2 cellular contexts compared by ENCODE assay signal in genomic region chr2:156445311-156446218, GRCh38.
TF ChIP-seq lines count a peak whose summit lies in the region.

No MANE protein-coding gene starts in this region.

TF ChIP-seq in A549, 52 proteins besides CTCF, POLR2A, EP300 and RAD21:
- TF ChIP-seq JUN (IDR thresholded peaks at IDR 0.05) (no peak), RARB (CRISPR knock-in tag; IDR thresholded peaks at IDR 0.05) (no peak), JUNB (IDR thresholded peaks at IDR 0.05) (no peak), USF2 (IDR thresholded peaks at IDR 0.05) (no peak), ATOH8 (CRISPR knock-in tag; IDR thresholded peaks at IDR 0.05; ENCODE audit: low read depth) (no peak), TP53 (CRISPR knock-in tag; IDR thresholded peaks at IDR 0.05) (no peak), FOSL2 (IDR thresholded peaks at IDR 0.05) (no peak), FOSL2 (CRISPR knock-in tag; IDR thresholded peaks at IDR 0.05) (peak; percentile 76), POLR2AphosphoS2 (conservative IDR thresholded peaks at IDR 0.05; ENCODE audit: low read length) (no peak), MAFK (IDR thresholded peaks at IDR 0.05; ENCODE audit: partially characterized antibody) (peak; percentile 99), NFE2L2 (conservative IDR thresholded peaks at IDR 0.05; ENCODE audit: low read length) (peak; percentile 94), ZFP36 (IDR thresholded peaks at IDR 0.05; ENCODE audit: borderline replicate concordance, partially characterized antibody) (no peak), HOXB5 (CRISPR knock-in tag; IDR thresholded peaks at IDR 0.05) (no peak), BHLHE40 (IDR thresholded peaks at IDR 0.05; ENCODE audit: low read depth, low read length) (no peak), RCOR1 (IDR thresholded peaks at IDR 0.05; ENCODE audit: low read depth, low read length) (no peak), RNF2 (IDR thresholded peaks at IDR 0.05; ENCODE audit: borderline replicate concordance, low read depth) (no peak), MAZ (IDR thresholded peaks at IDR 0.05; ENCODE audit: borderline replicate concordance, low read depth, low read length) (no peak), HOXA7 (CRISPR knock-in tag; IDR thresholded peaks at IDR 0.05) (no peak), KDM1A (IDR thresholded peaks at IDR 0.05; ENCODE audit: low read depth) (no peak), CBX8 (IDR thresholded peaks at IDR 0.05) (no peak), PBX3 (IDR thresholded peaks at IDR 0.05) (no peak), E2F6 (IDR thresholded peaks at IDR 0.05; ENCODE audit: borderline replicate concordance, low read depth) (no peak), TFCP2L1 (CRISPR knock-in tag; IDR thresholded peaks at IDR 0.05) (no peak), SMC3 (IDR thresholded peaks at IDR 0.05) (no peak), NPAS2 (CRISPR knock-in tag; IDR thresholded peaks at IDR 0.05; ENCODE audit: borderline replicate concordance) (no peak)
- TF ChIP-seq, protein P1, sequence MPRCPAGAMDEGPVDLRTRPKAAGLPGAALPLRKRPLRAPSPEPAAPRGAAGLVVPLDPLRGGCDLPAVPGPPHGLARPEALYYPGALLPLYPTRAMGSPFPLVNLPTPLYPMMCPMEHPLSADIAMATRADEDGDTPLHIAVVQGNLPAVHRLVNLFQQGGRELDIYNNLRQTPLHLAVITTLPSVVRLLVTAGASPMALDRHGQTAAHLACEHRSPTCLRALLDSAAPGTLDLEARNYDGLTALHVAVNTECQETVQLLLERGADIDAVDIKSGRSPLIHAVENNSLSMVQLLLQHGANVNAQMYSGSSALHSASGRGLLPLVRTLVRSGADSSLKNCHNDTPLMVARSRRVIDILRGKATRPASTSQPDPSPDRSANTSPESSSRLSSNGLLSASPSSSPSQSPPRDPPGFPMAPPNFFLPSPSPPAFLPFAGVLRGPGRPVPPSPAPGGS (IDR thresholded peaks at IDR 0.05), result no peak

TF ChIP-seq in H1, 55 proteins besides CTCF, POLR2A, EP300 and RAD21:
- TF ChIP-seq KDM1A (IDR thresholded peaks at IDR 0.05; ENCODE audit: borderline replicate concordance, low read length) (no peak), SP2 (IDR thresholded peaks at IDR 0.05; ENCODE audit: low read length) (no peak), EGR1 (IDR thresholded peaks at IDR 0.05; ENCODE audit: borderline replicate concordance, low read depth, low read length) (no peak), CHD2 (IDR thresholded peaks at IDR 0.05; ENCODE audit: low read length) (no peak), KDM5A (IDR thresholded peaks at IDR 0.05; ENCODE audit: low read length) (no peak), TAF1 (IDR thresholded peaks at IDR 0.05; ENCODE audit: low read depth, low read length) (no peak), FOSL1 (IDR thresholded peaks at IDR 0.05; ENCODE audit: insufficient read depth, low read depth, low read length) (no peak), MAFK (IDR thresholded peaks at IDR 0.05; ENCODE audit: low read depth, low read length) (peak; percentile 69), BACH1 (IDR thresholded peaks at IDR 0.05; ENCODE audit: low read length) (peak; percentile 96), JUN (IDR thresholded peaks at IDR 0.05; ENCODE audit: low read depth, low read length) (no peak), RNF2 (IDR thresholded peaks at IDR 0.05; ENCODE audit: borderline replicate concordance, low read depth, low read length, missing control alignments, poor library complexity, severe bottlenecking) (no peak), BCL11A (IDR thresholded peaks at IDR 0.05; ENCODE audit: low read depth in 2 of 2, low read length in 2 of 2) (no peak), SP1 (IDR thresholded peaks at IDR 0.05; ENCODE audit: low read depth, low read length) (no peak), SP4 (IDR thresholded peaks at IDR 0.05; ENCODE audit: low read length) (no peak), USF2 (IDR thresholded peaks at IDR 0.05; ENCODE audit: low read length) (no peak)
- TF ChIP-seq, protein P2, sequence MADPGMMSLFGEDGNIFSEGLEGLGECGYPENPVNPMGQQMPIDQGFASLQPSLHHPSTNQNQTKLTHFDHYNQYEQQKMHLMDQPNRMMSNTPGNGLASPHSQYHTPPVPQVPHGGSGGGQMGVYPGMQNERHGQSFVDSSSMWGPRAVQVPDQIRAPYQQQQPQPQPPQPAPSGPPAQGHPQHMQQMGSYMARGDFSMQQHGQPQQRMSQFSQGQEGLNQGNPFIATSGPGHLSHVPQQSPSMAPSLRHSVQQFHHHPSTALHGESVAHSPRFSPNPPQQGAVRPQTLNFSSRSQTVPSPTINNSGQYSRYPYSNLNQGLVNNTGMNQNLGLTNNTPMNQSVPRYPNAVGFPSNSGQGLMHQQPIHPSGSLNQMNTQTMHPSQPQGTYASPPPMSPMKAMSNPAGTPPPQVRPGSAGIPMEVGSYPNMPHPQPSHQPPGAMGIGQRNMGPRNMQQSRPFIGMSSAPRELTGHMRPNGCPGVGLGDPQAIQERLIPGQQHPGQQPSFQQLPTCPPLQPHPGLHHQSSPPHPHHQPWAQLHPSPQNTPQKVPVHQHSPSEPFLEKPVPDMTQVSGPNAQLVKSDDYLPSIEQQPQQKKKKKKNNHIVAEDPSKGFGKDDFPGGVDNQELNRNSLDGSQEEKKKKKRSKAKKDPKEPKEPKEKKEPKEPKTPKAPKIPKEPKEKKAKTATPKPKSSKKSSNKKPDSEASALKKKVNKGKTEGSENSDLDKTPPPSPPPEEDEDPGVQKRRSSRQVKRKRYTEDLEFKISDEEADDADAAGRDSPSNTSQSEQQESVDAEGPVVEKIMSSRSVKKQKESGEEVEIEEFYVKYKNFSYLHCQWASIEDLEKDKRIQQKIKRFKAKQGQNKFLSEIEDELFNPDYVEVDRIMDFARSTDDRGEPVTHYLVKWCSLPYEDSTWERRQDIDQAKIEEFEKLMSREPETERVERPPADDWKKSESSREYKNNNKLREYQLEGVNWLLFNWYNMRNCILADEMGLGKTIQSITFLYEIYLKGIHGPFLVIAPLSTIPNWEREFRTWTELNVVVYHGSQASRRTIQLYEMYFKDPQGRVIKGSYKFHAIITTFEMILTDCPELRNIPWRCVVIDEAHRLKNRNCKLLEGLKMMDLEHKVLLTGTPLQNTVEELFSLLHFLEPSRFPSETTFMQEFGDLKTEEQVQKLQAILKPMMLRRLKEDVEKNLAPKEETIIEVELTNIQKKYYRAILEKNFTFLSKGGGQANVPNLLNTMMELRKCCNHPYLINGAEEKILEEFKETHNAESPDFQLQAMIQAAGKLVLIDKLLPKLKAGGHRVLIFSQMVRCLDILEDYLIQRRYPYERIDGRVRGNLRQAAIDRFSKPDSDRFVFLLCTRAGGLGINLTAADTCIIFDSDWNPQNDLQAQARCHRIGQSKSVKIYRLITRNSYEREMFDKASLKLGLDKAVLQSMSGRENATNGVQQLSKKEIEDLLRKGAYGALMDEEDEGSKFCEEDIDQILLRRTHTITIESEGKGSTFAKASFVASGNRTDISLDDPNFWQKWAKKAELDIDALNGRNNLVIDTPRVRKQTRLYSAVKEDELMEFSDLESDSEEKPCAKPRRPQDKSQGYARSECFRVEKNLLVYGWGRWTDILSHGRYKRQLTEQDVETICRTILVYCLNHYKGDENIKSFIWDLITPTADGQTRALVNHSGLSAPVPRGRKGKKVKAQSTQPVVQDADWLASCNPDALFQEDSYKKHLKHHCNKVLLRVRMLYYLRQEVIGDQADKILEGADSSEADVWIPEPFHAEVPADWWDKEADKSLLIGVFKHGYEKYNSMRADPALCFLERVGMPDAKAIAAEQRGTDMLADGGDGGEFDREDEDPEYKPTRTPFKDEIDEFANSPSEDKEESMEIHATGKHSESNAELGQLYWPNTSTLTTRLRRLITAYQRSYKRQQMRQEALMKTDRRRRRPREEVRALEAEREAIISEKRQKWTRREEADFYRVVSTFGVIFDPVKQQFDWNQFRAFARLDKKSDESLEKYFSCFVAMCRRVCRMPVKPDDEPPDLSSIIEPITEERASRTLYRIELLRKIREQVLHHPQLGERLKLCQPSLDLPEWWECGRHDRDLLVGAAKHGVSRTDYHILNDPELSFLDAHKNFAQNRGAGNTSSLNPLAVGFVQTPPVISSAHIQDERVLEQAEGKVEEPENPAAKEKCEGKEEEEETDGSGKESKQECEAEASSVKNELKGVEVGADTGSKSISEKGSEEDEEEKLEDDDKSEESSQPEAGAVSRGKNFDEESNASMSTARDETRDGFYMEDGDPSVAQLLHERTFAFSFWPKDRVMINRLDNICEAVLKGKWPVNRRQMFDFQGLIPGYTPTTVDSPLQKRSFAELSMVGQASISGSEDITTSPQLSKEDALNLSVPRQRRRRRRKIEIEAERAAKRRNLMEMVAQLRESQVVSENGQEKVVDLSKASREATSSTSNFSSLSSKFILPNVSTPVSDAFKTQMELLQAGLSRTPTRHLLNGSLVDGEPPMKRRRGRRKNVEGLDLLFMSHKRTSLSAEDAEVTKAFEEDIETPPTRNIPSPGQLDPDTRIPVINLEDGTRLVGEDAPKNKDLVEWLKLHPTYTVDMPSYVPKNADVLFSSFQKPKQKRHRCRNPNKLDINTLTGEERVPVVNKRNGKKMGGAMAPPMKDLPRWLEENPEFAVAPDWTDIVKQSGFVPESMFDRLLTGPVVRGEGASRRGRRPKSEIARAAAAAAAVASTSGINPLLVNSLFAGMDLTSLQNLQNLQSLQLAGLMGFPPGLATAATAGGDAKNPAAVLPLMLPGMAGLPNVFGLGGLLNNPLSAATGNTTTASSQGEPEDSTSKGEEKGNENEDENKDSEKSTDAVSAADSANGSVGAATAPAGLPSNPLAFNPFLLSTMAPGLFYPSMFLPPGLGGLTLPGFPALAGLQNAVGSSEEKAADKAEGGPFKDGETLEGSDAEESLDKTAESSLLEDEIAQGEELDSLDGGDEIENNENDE (IDR thresholded peaks at IDR 0.05; ENCODE audit: insufficient replicate concordance, low read length), result no peak
- TF ChIP-seq, protein P3, sequence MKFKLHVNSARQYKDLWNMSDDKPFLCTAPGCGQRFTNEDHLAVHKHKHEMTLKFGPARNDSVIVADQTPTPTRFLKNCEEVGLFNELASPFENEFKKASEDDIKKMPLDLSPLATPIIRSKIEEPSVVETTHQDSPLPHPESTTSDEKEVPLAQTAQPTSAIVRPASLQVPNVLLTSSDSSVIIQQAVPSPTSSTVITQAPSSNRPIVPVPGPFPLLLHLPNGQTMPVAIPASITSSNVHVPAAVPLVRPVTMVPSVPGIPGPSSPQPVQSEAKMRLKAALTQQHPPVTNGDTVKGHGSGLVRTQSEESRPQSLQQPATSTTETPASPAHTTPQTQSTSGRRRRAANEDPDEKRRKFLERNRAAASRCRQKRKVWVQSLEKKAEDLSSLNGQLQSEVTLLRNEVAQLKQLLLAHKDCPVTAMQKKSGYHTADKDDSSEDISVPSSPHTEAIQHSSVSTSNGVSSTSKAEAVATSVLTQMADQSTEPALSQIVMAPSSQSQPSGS (IDR thresholded peaks at IDR 0.05; ENCODE audit: low read length), result no peak
